In the genomic region with DNA sequence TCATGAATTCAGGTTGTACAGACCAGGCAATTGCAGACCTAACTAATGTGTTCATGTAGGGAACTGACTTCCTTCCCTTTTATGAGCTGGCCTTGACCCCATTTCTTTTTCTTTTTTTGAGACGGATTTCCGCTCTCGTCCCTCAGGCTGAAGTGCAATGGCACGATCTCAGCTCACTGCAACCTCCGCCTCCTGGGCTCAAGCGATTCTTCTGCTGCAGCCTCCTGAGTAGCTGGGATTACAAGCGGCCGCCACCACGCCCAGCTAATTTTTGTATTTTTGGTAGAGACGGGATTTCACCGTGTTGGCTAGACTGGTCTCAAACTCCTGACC, we compare ENCODE assay signal across 8 cellular contexts. TPM values are rescaled to one million over a fixed set of nuclear protein-coding genes. Genes with fewer than 3 reads are reported as not detected.
DNase-seq lines count a peak whose midpoint lies in the region; FAIRE-seq and TF ChIP-seq lines count a peak whose summit lies in the region.
"Not testable (repeated sequence)": the region's sequence is repeated elsewhere in the genome, so short reads cannot be mapped to it uniquely, and the experiment has no call there.

No MANE protein-coding gene starts in this region.

- BruUV-seq in endothelial cell of umbilical vein (replicated peaks; lab: Mats Ljungman, UMichigan): not testable (repeated sequence)

- H3F3A ChIP-seq in Loucy (ENCODE audit: low read depth): not testable (repeated sequence)

- H4K20me1 ChIP-seq in Loucy (ENCODE audit: insufficient read depth, low read length, poor library complexity, severe bottlenecking): peaks cover 15% of the 10 kb centered on the region
- H4K20me1 ChIP-seq in endothelial cell of umbilical vein (replicated peaks; ENCODE audit: control insufficient read depth, extremely low read depth, insufficient read depth, low read length): not testable (repeated sequence)

- H3K4me1 ChIP-seq in Loucy (ENCODE audit: insufficient read depth, low read length, poor library complexity, severe bottlenecking): peaks cover 41% of the 10 kb centered on the region
- H3K4me1 ChIP-seq in ascending aorta: peaks cover 8 to 41% of the 10 kb centered on the region in 2 donors
- H3K4me1 ChIP-seq in endothelial cell of umbilical vein (ENCODE audit: control insufficient read depth, extremely low read depth, insufficient read depth, low read length): peaks cover 28% of the 10 kb centered on the region
- H3K4me1 ChIP-seq in liver (ENCODE audit: control insufficient read depth in 4 of 4, insufficient read depth in 4 of 4, low read length in 3 of 4): peaks cover 5 to 20% (median 16%) of the 10 kb centered on the region in 4 donors
- H3K4me1 ChIP-seq in thyroid gland: peaks cover 36 to 38% of the 10 kb centered on the region in 2 donors

- not testable (repeated sequence) for H3K9me3 Mint-ChIP-seq in activated CD4-positive, alpha-beta T cell treated with anti-CD3 and anti-CD28 coated beads, Interleukin-2, amount 10 ng/mL, durations not matched to agents 24 days and 14 days; progenitor cell of endocrine pancreas (ENCODE audit: low read depth)

- not testable (repeated sequence) for H3K27me3 ChIP-seq in Loucy (ENCODE audit: insufficient read depth, low read length, poor library complexity, severe bottlenecking); ascending aorta; endothelial cell of umbilical vein (ENCODE audit: control insufficient read depth in 2 of 2, insufficient read depth in 2 of 2, low read length in 2 of 2); liver (ENCODE audit: control insufficient read depth in 4 of 4, insufficient read depth in 4 of 4, low read length in 3 of 4); thyroid gland

- FAIRE-seq in endothelial cell of umbilical vein (lab: Jason Lieb, UNC): not testable (repeated sequence)

- peaks cover 34% of the 10 kb centered on the region for H3K4me1 Mint-ChIP-seq in activated CD4-positive, alpha-beta T cell treated with anti-CD3 and anti-CD28 coated beads, Interleukin-2, amount 10 ng/mL, durations not matched to agents 24 days and 14 days
- peaks cover 15% of the 10 kb centered on the region for H3K4me1 Mint-ChIP-seq in progenitor cell of endocrine pancreas (ENCODE audit: low read depth)

- H2AFZ ChIP-seq in Loucy (ENCODE audit: low read length); endothelial cell of umbilical vein (ENCODE audit: low read depth, low read length): not testable (repeated sequence)

- H3K36me3 ChIP-seq in Loucy (ENCODE audit: insufficient read depth, low read length) (peaks cover 36% of the 10 kb centered on the region; the same call in 1 of the 2 replicates), ascending aorta (peaks cover 46 to 55% of the 10 kb centered on the region in 2 donors), endothelial cell of umbilical vein (ENCODE audit: control insufficient read depth in 2 of 2, extremely low read depth in 1 of 2, insufficient read depth in 2 of 2, low read length in 2 of 2) (peaks cover 17 to 24% of the 10 kb centered on the region in 2 experiments), liver (ENCODE audit: control insufficient read depth in 4 of 4, insufficient read depth in 3 of 4, low read depth in 1 of 4, low read length in 3 of 4) (peaks cover 6 to 25% (median 22%) of the 10 kb centered on the region in 4 donors), thyroid gland (peaks cover 29 to 31% of the 10 kb centered on the region in 2 donors)

- TF ChIP-seq POLR2A in endothelial cell of umbilical vein (IDR thresholded peaks at IDR 0.05; ENCODE audit: low read depth, low read length); thyroid gland (IDR thresholded peaks at IDR 0.05): not testable (repeated sequence)

- H3K27ac ChIP-seq in ascending aorta (peak overlapping the region; percentile 75 to 84), thyroid gland (peak overlapping the region; percentile 45 to 85 (median 64))
- H3K27ac ChIP-seq in endothelial cell of umbilical vein (ENCODE audit: insufficient read depth, low read depth, low read length); liver (ENCODE audit: low read depth in 1 of 2, low read length in 2 of 2): not testable (repeated sequence)

- H3K27me3 Mint-ChIP-seq in activated CD4-positive, alpha-beta T cell treated with anti-CD3 and anti-CD28 coated beads, Interleukin-2, amount 10 ng/mL, durations not matched to agents 24 days and 14 days; progenitor cell of endocrine pancreas: not testable (repeated sequence)

- not testable (repeated sequence) for H3K9me2 ChIP-seq in Loucy (replicated peaks; ENCODE audit: low read depth, low read length)

- 76% methylated on average over 11 of the region's 11 CpGs for WGBS in liver
- 55 to 57% methylated on average over 11 of the region's 11 CpGs for WGBS in thyroid gland, 2 donors

- intact Hi-C loops in activated CD4-positive, alpha-beta T cell treated with anti-CD3 and anti-CD28 coated beads, Interleukin-2, amount 10 ng/mL, durations not matched to agents 24 days and 14 days (cut with micrococcal nuclease); thyroid gland (cut with DNase I): not testable (repeated sequence)
- intact Hi-C loops in ascending aorta (cut with DNase I) (loop anchor here (2.0 kb wide), 1 partner anchor 20 kb away; no protein-coding TSS in a partner anchor), endothelial cell of umbilical vein (cut with micrococcal nuclease) (loop anchor here (2.0 kb wide), 2 partner anchors 46 to 192 kb away; partner anchors contain the start of gene RILPL2)

- H3K27ac Mint-ChIP-seq in activated CD4-positive, alpha-beta T cell treated with anti-CD3 and anti-CD28 coated beads, Interleukin-2, amount 10 ng/mL, durations not matched to agents 24 days and 14 days; progenitor cell of endocrine pancreas: not testable (repeated sequence)

- TF ChIP-seq RAD21 in liver (IDR thresholded peaks at IDR 0.05): not testable (repeated sequence)

- peaks cover 54% of the 10 kb centered on the region for H3K36me3 Mint-ChIP-seq in activated CD4-positive, alpha-beta T cell treated with anti-CD3 and anti-CD28 coated beads, Interleukin-2, amount 10 ng/mL, durations not matched to agents 24 days and 14 days (ENCODE audit: low read depth)
- H3K36me3 Mint-ChIP-seq in progenitor cell of endocrine pancreas (ENCODE audit: insufficient read depth): peaks cover 17% of the 10 kb centered on the region

- dilution Hi-C loops in endothelial cell of umbilical vein (cut with MboI; ENCODE audit: extremely low pct_ligation_motif_present, low sequenced_read_pairs): loop anchor here (10.0 kb wide), 1 partner anchor 234 kb away; no protein-coding TSS in a partner anchor

- POLR2A ChIA-PET in endothelial cell of umbilical vein (lab: Charles Lee): interaction anchor here (1.1 kb wide), 1 partner anchor 193 kb away, joined by 4 read pairs; no protein-coding TSS in a partner anchor

- not testable (repeated sequence) for H3K9me3 ChIP-seq in Loucy (ENCODE audit: insufficient read depth, low read depth, low read length); ascending aorta; endothelial cell of umbilical vein (replicated peaks; ENCODE audit: control insufficient read depth, insufficient read depth, low read length); liver (ENCODE audit: control insufficient read depth in 4 of 4, low read length in 3 of 4); thyroid gland

- peak; percentile 69 for DNase-seq in CD1c-positive myeloid dendritic cell (ENCODE audit: extremely low spot score)
- DNase-seq in activated CD4-positive, alpha-beta T cell treated with anti-CD3 and anti-CD28 coated beads, Interleukin-2, amount 10 ng/mL, durations not matched to agents 24 days and 14 days; ascending aorta (ENCODE audit: low spot score in 2 of 2); endothelial cell of umbilical vein (ENCODE audit: low read depth, low spot score); progenitor cell of endocrine pancreas (ENCODE audit: low spot score, unreplicated experiment); thyroid gland: not testable (repeated sequence)

- H3K9ac ChIP-seq in Loucy (ENCODE audit: low read depth, low read length, poor library complexity, severe bottlenecking): peak overlapping the region; percentile 69
- H3K9ac ChIP-seq in endothelial cell of umbilical vein (replicated peaks; ENCODE audit: extremely low read depth, insufficient read depth, low read length); liver (ENCODE audit: low read depth in 1 of 2, low read length in 2 of 2): not testable (repeated sequence)

- not testable (repeated sequence) for H3K4me2 ChIP-seq in Loucy (ENCODE audit: low read depth, low read length, poor library complexity, severe bottlenecking)
- peak overlapping the region; percentile 94 for H3K4me2 ChIP-seq in endothelial cell of umbilical vein (ENCODE audit: insufficient read depth, low read length)

- H3K79me2 ChIP-seq in Loucy (ENCODE audit: insufficient read depth, low read length) (peaks cover 67% of the 10 kb centered on the region), endothelial cell of umbilical vein (ENCODE audit: control insufficient read depth, insufficient read depth, low read length) (peaks cover 68% of the 10 kb centered on the region)

- CTCF ChIA-PET in endothelial cell of umbilical vein (lab: Charles Lee): interaction anchor here (1.4 to 1.9 kb wide), 4 partner anchors 25 to 191 kb away, joined by 3 to 14 read pairs (median 6); partner anchors contain the start of gene SBNO1

- H3K4me3 Mint-ChIP-seq in activated CD4-positive, alpha-beta T cell treated with anti-CD3 and anti-CD28 coated beads, Interleukin-2, amount 10 ng/mL, durations not matched to agents 24 days and 14 days: peak overlapping the region; percentile 89
- peak overlapping the region; percentile 49 for H3K4me3 Mint-ChIP-seq in progenitor cell of endocrine pancreas (ENCODE audit: low read depth)

- peak overlapping the region; percentile 74 for H3K4me3 ChIP-seq in Loucy (ENCODE audit: low read length, poor library complexity, severe bottlenecking)
- peak overlapping the region; percentile 84 to 89 for H3K4me3 ChIP-seq in ascending aorta
- peak overlapping the region in 1 of 3 experiments; percentile 69 for H3K4me3 ChIP-seq in endothelial cell of umbilical vein (replicated peaks in 1 of 3; ENCODE audit: insufficient read depth in 1 of 3, low read depth in 1 of 3, low read length in 3 of 3)
- not testable (repeated sequence) for H3K4me3 ChIP-seq in liver (ENCODE audit: low read depth in 1 of 3, low read length in 3 of 3); thyroid gland (replicated peaks in 1 of 3)

- TF ChIP-seq CTCF in Loucy (conservative IDR thresholded peaks at IDR 0.05; ENCODE audit: low read length); ascending aorta (IDR thresholded peaks at IDR 0.05); endothelial cell of umbilical vein (IDR thresholded peaks at IDR 0.05; ENCODE audit: extremely low read depth in 1 of 2, insufficient read depth in 1 of 2, low read depth in 1 of 2, low read length in 2 of 2); liver (IDR thresholded peaks at IDR 0.05; ENCODE audit: low read depth, low read length, missing input control); progenitor cell of endocrine pancreas (IDR thresholded peaks at IDR 0.05; ENCODE audit: unreplicated experiment); thyroid gland (IDR thresholded peaks at IDR 0.05): not testable (repeated sequence)

- not testable (repeated sequence) for H3K9me1 ChIP-seq in endothelial cell of umbilical vein (replicated peaks; ENCODE audit: control insufficient read depth, extremely low read depth, insufficient read depth, low read length)

RNA-seq across cellular contexts. Expression of gene KMT5A, which starts 7.1 kb away (rescaled TPM):
- total RNA-seq in activated CD4-positive, alpha-beta T cell treated with anti-CD3 and anti-CD28 coated beads, Interleukin-2, amount 10 ng/mL, durations not matched to agents 24 days and 14 days: 63.7 and 67.3 TPM in 2 replicates
- total RNA-seq in ascending aorta (16.8 TPM), endothelial cell of umbilical vein (75.4 and 77.4 TPM in 2 replicates), liver (10 to 100 TPM; 13.8 to 49.0 TPM), progenitor cell of endocrine pancreas (42.4 and 48.9 TPM in 2 replicates), thyroid gland (10 to 100 TPM; 51.3 to 83.0 (median 67.2) TPM)
- polyA plus RNA-seq in endothelial cell of umbilical vein (22.3 and 26.1 TPM in 2 replicates), liver (10 to 100 TPM in 1 of 2 donors, 1 to 10 TPM in 1; 4.7 to 10.1 TPM)
- polyA plus RNA-seq in endothelial cell of umbilical vein (2011; cell fraction: cytosol; rRNA removed): 33.6 and 34.2 TPM in 2 replicates
- polyA plus RNA-seq in endothelial cell of umbilical vein (2011; cell fraction: nucleus; rRNA removed): 57.6 and 75.5 TPM in 2 replicates
- polyA plus RNA-seq in endothelial cell of umbilical vein (2012): 52.7 and 58.3 TPM in 2 replicates
- polyA minus RNA-seq in endothelial cell of umbilical vein: 22.1 and 25.0 TPM in 2 replicates
- 26.3 TPM for polyA minus RNA-seq in endothelial cell of umbilical vein (2011; cell fraction: cytosol; rRNA and poly(A)+ RNA removed)
- 27.6 and 37.4 TPM in 2 replicates for polyA minus RNA-seq in endothelial cell of umbilical vein (2011; cell fraction: nucleus; rRNA and poly(A)+ RNA removed)

RNA-seq across cellular contexts. Expression of gene SBNO1, which starts 26.4 kb away (rescaled TPM):
- total RNA-seq in activated CD4-positive, alpha-beta T cell treated with anti-CD3 and anti-CD28 coated beads, Interleukin-2, amount 10 ng/mL, durations not matched to agents 24 days and 14 days: 54.2 and 56.1 TPM in 2 replicates
- total RNA-seq in ascending aorta: 9.8 TPM
- total RNA-seq in endothelial cell of umbilical vein: 32.5 and 34.2 TPM in 2 replicates
- polyA plus RNA-seq in endothelial cell of umbilical vein: 3.8 and 4.8 TPM in 2 replicates
- polyA plus RNA-seq in endothelial cell of umbilical vein (2011; cell fraction: cytosol; rRNA removed): 4.8 and 5.0 TPM in 2 replicates
- polyA plus RNA-seq in endothelial cell of umbilical vein (2011; cell fraction: nucleus; rRNA removed): 8.7 and 10.2 TPM in 2 replicates
- 17.1 and 24.4 TPM in 2 replicates for polyA plus RNA-seq in endothelial cell of umbilical vein (2012)
- polyA minus RNA-seq in endothelial cell of umbilical vein: 18.1 and 21.6 TPM in 2 replicates
- polyA minus RNA-seq in endothelial cell of umbilical vein (2011; cell fraction: cytosol; rRNA and poly(A)+ RNA removed): 15.8 TPM
- polyA minus RNA-seq in endothelial cell of umbilical vein (2011; cell fraction: nucleus; rRNA and poly(A)+ RNA removed): 10.6 and 14.2 TPM in 2 replicates
- 10 to 100 TPM; 13.1 to 19.8 TPM for total RNA-seq in liver
- polyA plus RNA-seq in liver: 1 to 10 TPM; 4.0 to 7.8 TPM
- 45.7 and 46.9 TPM in 2 replicates for total RNA-seq in progenitor cell of endocrine pancreas
- 10 to 100 TPM; 32.4 to 50.3 (median 42.9) TPM for total RNA-seq in thyroid gland

RNA-seq across cellular contexts. Expression of gene RILPL2, which starts 45.4 kb away (rescaled TPM):
- total RNA-seq in activated CD4-positive, alpha-beta T cell treated with anti-CD3 and anti-CD28 coated beads, Interleukin-2, amount 10 ng/mL, durations not matched to agents 24 days and 14 days: 17.2 TPM in 2 replicates
- 7.2 TPM for total RNA-seq in ascending aorta
- total RNA-seq in endothelial cell of umbilical vein: 4.6 and 7.2 TPM in 2 replicates
- 3.0 and 3.3 TPM in 2 replicates for polyA plus RNA-seq in endothelial cell of umbilical vein
- 4.7 and 5.1 TPM in 2 replicates for polyA plus RNA-seq in endothelial cell of umbilical vein (2011; cell fraction: cytosol; rRNA removed)
- 2.3 and 2.6 TPM in 2 replicates for polyA plus RNA-seq in endothelial cell of umbilical vein (2011; cell fraction: nucleus; rRNA removed)
- polyA plus RNA-seq in endothelial cell of umbilical vein (2012): 5.0 and 5.1 TPM in 2 replicates
- 1.8 and 2.3 TPM in 2 replicates for polyA minus RNA-seq in endothelial cell of umbilical vein
- 1.4 TPM for polyA minus RNA-seq in endothelial cell of umbilical vein (2011; cell fraction: cytosol; rRNA and poly(A)+ RNA removed)
- polyA minus RNA-seq in endothelial cell of umbilical vein (2011; cell fraction: nucleus; rRNA and poly(A)+ RNA removed): 1.2 and 1.6 TPM in 2 replicates
- 1 to 10 TPM; 1.8 TPM for total RNA-seq in liver
- 1 to 10 TPM; 2.1 TPM for polyA plus RNA-seq in liver
- 2.8 TPM in 2 replicates for total RNA-seq in progenitor cell of endocrine pancreas
- total RNA-seq in thyroid gland: 10 to 100 TPM; 10.7 to 15.2 (median 12.7) TPM
